ENCODE assay signal across 21 cellular contexts in the genomic region with DNA sequence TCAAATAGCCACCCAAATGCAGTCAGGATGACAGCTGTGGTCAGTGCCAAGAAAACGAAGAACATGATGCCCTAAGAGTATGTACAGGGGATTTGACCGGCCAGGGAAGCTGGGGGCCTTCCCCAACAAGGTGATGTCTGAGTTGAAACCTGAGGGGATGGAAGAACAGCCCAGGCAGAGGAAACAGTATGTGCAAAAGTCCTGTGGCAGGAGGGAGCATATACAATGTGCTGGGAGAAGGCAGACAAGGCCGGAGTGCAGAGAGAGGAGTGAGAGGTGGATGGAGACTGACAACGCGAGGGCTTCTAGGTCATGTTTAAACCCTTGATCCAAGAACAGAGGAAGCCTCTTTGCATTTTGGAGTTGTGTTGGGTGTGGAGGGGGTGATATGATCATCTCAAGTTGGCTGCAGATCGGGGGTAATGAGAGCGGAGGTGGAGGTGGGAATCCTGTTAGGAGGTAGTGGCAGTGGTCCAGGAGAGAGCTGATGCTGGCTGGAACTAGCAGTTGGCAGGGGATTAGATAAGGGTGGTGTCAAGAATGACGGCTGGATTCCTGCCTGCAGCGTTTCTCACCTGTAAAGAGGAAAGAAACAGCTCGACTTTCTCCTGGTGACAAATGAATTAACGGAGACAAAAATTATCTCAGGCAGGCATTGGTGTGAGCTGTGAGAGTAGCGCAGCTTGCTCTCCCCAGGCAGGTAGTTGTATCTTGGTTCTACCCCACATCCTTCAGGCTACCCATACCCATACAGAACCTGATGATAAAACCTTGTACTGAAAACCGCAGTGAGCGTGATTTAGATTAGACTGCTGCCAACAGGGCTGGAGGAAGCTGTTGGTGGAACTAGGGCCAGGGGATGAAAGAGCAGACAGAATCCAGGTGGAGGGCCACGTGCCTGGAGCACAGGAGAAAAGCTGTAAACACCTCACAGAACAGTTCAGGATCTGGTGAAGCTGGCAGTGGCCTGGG.
"Had no signal": no experiment of that assay in that cellular context is flagged by ENCODE, and none has a peak within 500 bp of the region (broad histone marks: within the 10 kb centered on the region; RNA-seq: fewer than 3 reads in every experiment).

No MANE protein-coding gene starts in this region.

- ATAC-seq: activated CD4-positive, alpha-beta T cell treated with anti-CD3 and anti-CD28 coated beads for 36 hours; activated CD8-positive, alpha-beta T cell treated with anti-CD3 and anti-CD28 coated beads for 36 hours; activated naive CD8-positive, alpha-beta T cell treated with anti-CD3 and anti-CD28 coated beads, Interleukin-2, amount 50 U/mL, for 24 hours; activated T-helper 17 cell treated with anti-CD3 and anti-CD28 coated beads, Interleukin-2, amount 50 U/mL, for 72 hours; esophagus mucosa; gastrocnemius medialis; heart left ventricle; left ventricle myocardium superior; natural killer cell; psoas muscle; right cardiac atrium had no signal

- H3K4me3 ChIP-seq: breast epithelium, gastrocnemius medialis, heart left ventricle, psoas muscle, skin epidermis, transverse colon, uterus had no signal

- H3K27ac ChIP-seq: breast epithelium, gastrocnemius medialis, heart left ventricle, psoas muscle, skin epidermis, transverse colon, uterus had no signal

- H3K4me1 ChIP-seq: heart left ventricle, psoas muscle, transverse colon, uterus had no signal

- H3K27ac Mint-ChIP-seq: activated CD4-positive, alpha-beta T cell treated with anti-CD3 and anti-CD28 coated beads for 36 hours; activated CD8-positive, alpha-beta T cell treated with anti-CD3 and anti-CD28 coated beads for 36 hours; activated naive CD8-positive, alpha-beta T cell treated with anti-CD3 and anti-CD28 coated beads, Interleukin-2, amount 50 U/mL, for 24 hours; activated T-helper 17 cell treated with anti-CD3 and anti-CD28 coated beads, Interleukin-2, amount 50 U/mL, for 72 hours; natural killer cell; stimulated activated naive CD8-positive, alpha-beta T cell treated with anti-CD3 and anti-CD28 coated beads, Interleukin-15, Interleukin-2, amounts not matched to agents 100 ng/mL and 50 ng/mL, for 24 hours had no signal

- H3K27me3 ChIP-seq: gastrocnemius medialis, uterus had no signal

- DNase-seq: activated CD4-positive, alpha-beta T cell treated with anti-CD3 and anti-CD28 coated beads for 36 hours; activated CD8-positive, alpha-beta T cell treated with anti-CD3 and anti-CD28 coated beads for 36 hours; activated naive CD4-positive, alpha-beta T cell; activated naive CD8-positive, alpha-beta T cell treated with anti-CD3 and anti-CD28 coated beads, Interleukin-2, amount 50 U/mL, for 24 hours; activated T-cell treated with anti-CD3 and anti-CD28 coated beads, Interleukin-2, amount 50 U/mL, for 1 hour; aorta; effector CD4-positive, alpha-beta T cell; gastrocnemius medialis; heart left ventricle; left ventricle myocardium superior; mesenchymal stem cell; natural killer cell; psoas muscle; transverse colon; uterus had no signal

- H3K4me3 Mint-ChIP-seq: activated CD4-positive, alpha-beta T cell treated with anti-CD3 and anti-CD28 coated beads for 36 hours; activated CD8-positive, alpha-beta T cell treated with anti-CD3 and anti-CD28 coated beads for 36 hours; activated naive CD8-positive, alpha-beta T cell treated with anti-CD3 and anti-CD28 coated beads, Interleukin-2, amount 50 U/mL, for 24 hours; activated T-helper 17 cell treated with anti-CD3 and anti-CD28 coated beads, Interleukin-2, amount 50 U/mL, for 72 hours; natural killer cell; stimulated activated naive CD8-positive, alpha-beta T cell treated with anti-CD3 and anti-CD28 coated beads, Interleukin-15, Interleukin-2, amounts not matched to agents 100 ng/mL and 50 ng/mL, for 24 hours had no signal

- H3K4me1 Mint-ChIP-seq: activated CD4-positive, alpha-beta T cell treated with anti-CD3 and anti-CD28 coated beads for 36 hours; activated T-helper 17 cell treated with anti-CD3 and anti-CD28 coated beads, Interleukin-2, amount 50 U/mL, for 72 hours had no signal

- H3K9me3 ChIP-seq: breast epithelium, gastrocnemius medialis, heart left ventricle, psoas muscle, transverse colon, uterus had no signal

- H3K36me3 ChIP-seq: breast epithelium, gastrocnemius medialis, heart left ventricle, transverse colon, uterus had no signal

- H3K9me3 Mint-ChIP-seq: activated CD8-positive, alpha-beta T cell treated with anti-CD3 and anti-CD28 coated beads for 36 hours; activated naive CD8-positive, alpha-beta T cell treated with anti-CD3 and anti-CD28 coated beads, Interleukin-2, amount 50 U/mL, for 24 hours; activated T-helper 17 cell treated with anti-CD3 and anti-CD28 coated beads, Interleukin-2, amount 50 U/mL, for 72 hours; natural killer cell; stimulated activated naive CD8-positive, alpha-beta T cell treated with anti-CD3 and anti-CD28 coated beads, Interleukin-15, Interleukin-2, amounts not matched to agents 100 ng/mL and 50 ng/mL, for 24 hours had no signal

- H3K36me3 Mint-ChIP-seq: natural killer cell had no signal
